In genomic region chr11:47413351-47413750, GRCh38 we compare ENCODE assay signal across 16 cellular contexts. TPM values are rescaled to one million over a fixed set of nuclear protein-coding genes. Genes with fewer than 3 reads are reported as not detected.
DNase-seq lines count a peak whose midpoint lies in the region; ATAC-seq, FAIRE-seq and TF ChIP-seq lines count a peak whose summit lies in the region.
"Had no signal": no experiment of that assay in that cellular context is flagged by ENCODE, and none has a peak within 500 bp of the region (broad histone marks: within the 10 kb centered on the region; RNA-seq: fewer than 3 reads in every experiment).

No MANE protein-coding gene starts in this region.

- H3K4me1 ChIP-seq in GM23248 (ENCODE audit: insufficient read depth) (peaks cover 65% of the 10 kb centered on the region), astrocyte (ENCODE audit: insufficient read depth, low read length) (peaks cover 62% of the 10 kb centered on the region), skeletal muscle tissue (ENCODE audit: control insufficient read depth in 3 of 3, insufficient read depth in 3 of 3, low read length in 3 of 3) (peaks cover 41 to 61% (median 60%) of the 10 kb centered on the region in 3 donors)

- H3K27me3 ChIP-seq in GM23248 (replicated peaks; ENCODE audit: insufficient read depth) (no peaks in the 10 kb centered on the region), astrocyte (ENCODE audit: insufficient read depth, low read length) (no peaks in the 10 kb centered on the region), layer of hippocampus (ENCODE audit: control insufficient read depth, insufficient read depth, low read length) (no peaks in the 10 kb centered on the region), skeletal muscle tissue (ENCODE audit: control insufficient read depth in 3 of 3, insufficient read depth in 3 of 3, low read length in 3 of 3) (no peaks in the 10 kb centered on the region)
- H3K27me3 ChIP-seq: pancreas had no signal

- no peaks in the 10 kb centered on the region for H3K27me3 Mint-ChIP-seq in astrocyte (ENCODE audit: low read depth, unreplicated experiment)
- H3K27me3 Mint-ChIP-seq: activated CD4-positive, alpha-beta memory T cell treated with anti-CD3 and anti-CD28 coated beads for 36 hours; effector memory CD8-positive, alpha-beta T cell; T-cell had no signal

- H3K9me3 ChIP-seq in GM23248 (ENCODE audit: low read depth) (no peaks in the 10 kb centered on the region), astrocyte (ENCODE audit: insufficient read depth, low read depth, low read length) (no peaks in the 10 kb centered on the region), skeletal muscle tissue (ENCODE audit: control insufficient read depth in 3 of 3, low read length in 3 of 3) (no peaks in the 10 kb centered on the region)
- H3K9me3 ChIP-seq: pancreas had no signal

- no peaks in the 10 kb centered on the region for H3K9me2 ChIP-seq in GM23248 (ENCODE audit: insufficient read depth)

- no peaks in the 10 kb centered on the region for H3K9me3 Mint-ChIP-seq in astrocyte (ENCODE audit: unreplicated experiment)
- H3K9me3 Mint-ChIP-seq: activated CD4-positive, alpha-beta memory T cell treated with anti-CD3 and anti-CD28 coated beads for 36 hours; activated T-cell treated with anti-CD3 and anti-CD28 coated beads, Interleukin-2, amount 50 U/mL, for 72 hours; effector memory CD8-positive, alpha-beta T cell; T-cell had no signal

- TF ChIP-seq CTCF in astrocyte (IDR thresholded peaks at IDR 0.05; ENCODE audit: insufficient read depth, low read depth, low read length): no peak

- H3F3A ChIP-seq in GM23248 (ENCODE audit: insufficient read depth): peaks cover 72% of the 10 kb centered on the region

- H4K20me1 ChIP-seq in GM23248 (ENCODE audit: insufficient read depth) (no peaks in the 10 kb centered on the region), astrocyte (ENCODE audit: insufficient read depth, low read length) (peaks cover 46% of the 10 kb centered on the region)

- peaks cover 30% of the 10 kb centered on the region for H3K4me1 Mint-ChIP-seq in astrocyte (ENCODE audit: low read depth, unreplicated experiment)

- in situ Hi-C loops in GM23248 (cut with MboI): no loop called here

- H2AFZ ChIP-seq in GM23248 (no peak overlapping the region), astrocyte (ENCODE audit: low read depth, low read length) (no peak overlapping the region)

- H3K36me3 Mint-ChIP-seq in astrocyte (ENCODE audit: low read depth, unreplicated experiment): peaks cover 13% of the 10 kb centered on the region

- H3K4me3 ChIP-seq in GM23248 (no peak overlapping the region), astrocyte (ENCODE audit: insufficient read depth, low read depth, low read length) (no peak overlapping the region), skeletal muscle tissue (ENCODE audit: low read length in 3 of 3) (no peak overlapping the region)
- H3K4me3 ChIP-seq: pancreas had no signal

- peak overlapping the region; percentile 8 for H3K4me2 ChIP-seq in GM23248 (ENCODE audit: unreplicated experiment)
- peak overlapping the region; percentile 32 for H3K4me2 ChIP-seq in astrocyte (ENCODE audit: low read length)

- DNase-seq in GM23248 (no peak), astrocyte (ENCODE audit: low read depth) (no peak), NCI-H2107 (lab: John Stamatoyannopoulos, UW) (no peak)
- DNase-seq in activated CD8-positive, alpha-beta memory T cell treated with anti-CD3 and anti-CD28 coated beads, Interleukin-2, amount 50 U/mL, for 48 hours: no peak
- no peak for DNase-seq in activated CD4-positive, alpha-beta T cell treated with anti-CD3 and anti-CD28 coated beads for 1 hour
- DNase-seq: activated CD4-positive, alpha-beta memory T cell treated with anti-CD3 and anti-CD28 coated beads for 36 hours; activated T-cell treated with anti-CD3 and anti-CD28 coated beads, Interleukin-2, amount 50 U/mL, for 72 hours; effector memory CD8-positive, alpha-beta T cell; NCI-H1436 treated with DMSO at 0.1 percent for 48 hours; RPMI8226; T-cell had no signal

- 85 to 88% methylated on average over 13 of the region's 13 CpGs for WGBS in GM23248 (ENCODE audit: low coverage in 1 of 2, low lambda C conversion rate in 2 of 2, missing lambda C conversion rate in 2 of 2), 2 experiments

- H3K4me3 Mint-ChIP-seq in astrocyte (ENCODE audit: unreplicated experiment): no peak overlapping the region
- H3K4me3 Mint-ChIP-seq: activated CD4-positive, alpha-beta memory T cell treated with anti-CD3 and anti-CD28 coated beads for 36 hours; activated T-cell treated with anti-CD3 and anti-CD28 coated beads, Interleukin-2, amount 50 U/mL, for 72 hours; effector memory CD8-positive, alpha-beta T cell; T-cell had no signal

- H3K36me3 ChIP-seq in GM23248 (ENCODE audit: low read depth) (peaks cover 2% of the 10 kb centered on the region; the same call in 1 of the 2 replicates), astrocyte (ENCODE audit: insufficient read depth, low read length) (peaks cover 18% of the 10 kb centered on the region), skeletal muscle tissue (ENCODE audit: control insufficient read depth in 3 of 3, insufficient read depth in 3 of 3, low read length in 3 of 3) (peaks cover 29 to 41% (median 35%) of the 10 kb centered on the region in 3 donors)

- H3K9ac ChIP-seq in GM23248: 0 out of 2 replicates have a peak overlapping the region, but pooled peaks have one; percentile 52
- no peak overlapping the region for H3K9ac ChIP-seq in astrocyte (ENCODE audit: low read length)
- H3K9ac ChIP-seq in skeletal muscle tissue (ENCODE audit: low read depth in 1 of 3, low read length in 3 of 3): peak overlapping the region in 1 of 3 donors; percentile 60

- peaks cover 52% of the 10 kb centered on the region for H3K79me2 ChIP-seq in GM23248 (ENCODE audit: insufficient read depth)
- peaks cover 50% of the 10 kb centered on the region for H3K79me2 ChIP-seq in astrocyte (ENCODE audit: insufficient read depth, low read length)

- H3K27ac Mint-ChIP-seq in astrocyte (ENCODE audit: unreplicated experiment): no peak overlapping the region
- H3K27ac Mint-ChIP-seq: activated CD4-positive, alpha-beta memory T cell treated with anti-CD3 and anti-CD28 coated beads for 36 hours; activated T-cell treated with anti-CD3 and anti-CD28 coated beads, Interleukin-2, amount 50 U/mL, for 72 hours had no signal

- no peak for ATAC-seq in SK-N-SH treated with all-trans-retinoic acid at 6 μM for 48 hours
- ATAC-seq: activated T-cell treated with anti-CD3 and anti-CD28 coated beads, Interleukin-2, amount 50 U/mL, for 72 hours; effector memory CD8-positive, alpha-beta T cell; pancreas; T-cell had no signal

- FAIRE-seq in astrocyte (lab: Jason Lieb, UNC): no peak
- FAIRE-seq: pancreas had no signal

- H3K27ac ChIP-seq in GM23248 (peak overlapping the region; percentile 54), astrocyte (ENCODE audit: low read depth, low read length) (peak overlapping the region; percentile 42), layer of hippocampus (ENCODE audit: low read depth, low read length) (peak overlapping the region; percentile 10), skeletal muscle tissue (ENCODE audit: low read depth, low read length) (peak overlapping the region; percentile 19)
- H3K27ac ChIP-seq: pancreas, VCaP had no signal

TF ChIP-seq in SK-N-SH treated with all-trans-retinoic acid at 6 μM for 48 hours, 23 proteins besides CTCF, POLR2A, EP300 and RAD21:
- TF ChIP-seq ESRRG (CRISPR knock-in tag; IDR thresholded peaks at IDR 0.05): no peak
- no peak for TF ChIP-seq POU6F1 (CRISPR knock-in tag; IDR thresholded peaks at IDR 0.05; ENCODE audit: borderline replicate concordance, low read depth)

RNA-seq across cellular contexts. Expression of gene SLC39A13, which starts 5.0 kb away (rescaled TPM):
- 183 and 189 TPM in 2 replicates for total RNA-seq in GM23248 (2014; rRNA removed; shearing (Covaris generic))
- 175 and 183 TPM in 2 replicates for polyA plus RNA-seq in GM23248 (2016; fragmentation: Nextera tagmentation; extraction: Ambion mirVana)
- total RNA-seq in astrocyte (76.6 and 92.7 TPM in 2 replicates), skeletal muscle tissue (16.7 TPM)

RNA-seq across cellular contexts. Expression of gene PSMC3, which starts 12.9 kb away (rescaled TPM):
- 139 and 151 TPM in 2 replicates for total RNA-seq in GM23248 (2014; rRNA removed; shearing (Covaris generic))
- 212 and 220 TPM in 2 replicates for polyA plus RNA-seq in GM23248 (2016; fragmentation: Nextera tagmentation; extraction: Ambion mirVana)
- total RNA-seq in astrocyte (124 and 130 TPM in 2 replicates), skeletal muscle tissue (146 TPM)

RNA-seq across cellular contexts. Expression of gene SPI1, which starts 35.0 kb away (rescaled TPM):
- total RNA-seq in GM23248 (2014; rRNA removed; shearing (Covaris generic)): not detected in 2 replicates
- polyA plus RNA-seq in GM23248 (2016; fragmentation: Nextera tagmentation; extraction: Ambion mirVana): 0.30 TPM in 1 of 2 replicates, not detected in the other
- total RNA-seq in astrocyte: not detected in 2 replicates
- 2.6 TPM for total RNA-seq in skeletal muscle tissue
- total RNA-seq: activated CD4-positive, alpha-beta memory T cell treated with anti-CD3 and anti-CD28 coated beads for 36 hours had no signal

RNA-seq across cellular contexts. Expression of gene RAPSN, which starts 35.6 kb away (rescaled TPM):
- 0.13 and 0.22 TPM in 2 replicates for total RNA-seq in GM23248 (2014; rRNA removed; shearing (Covaris generic))
- 0.11 TPM in 1 of 2 replicates, not detected in the other for polyA plus RNA-seq in GM23248 (2016; fragmentation: Nextera tagmentation; extraction: Ambion mirVana)
- 0.86 and 0.96 TPM in 2 replicates for total RNA-seq in astrocyte
- 44.9 TPM for total RNA-seq in skeletal muscle tissue
